ENCODE assay signal across 24 cellular contexts in the genomic region with DNA sequence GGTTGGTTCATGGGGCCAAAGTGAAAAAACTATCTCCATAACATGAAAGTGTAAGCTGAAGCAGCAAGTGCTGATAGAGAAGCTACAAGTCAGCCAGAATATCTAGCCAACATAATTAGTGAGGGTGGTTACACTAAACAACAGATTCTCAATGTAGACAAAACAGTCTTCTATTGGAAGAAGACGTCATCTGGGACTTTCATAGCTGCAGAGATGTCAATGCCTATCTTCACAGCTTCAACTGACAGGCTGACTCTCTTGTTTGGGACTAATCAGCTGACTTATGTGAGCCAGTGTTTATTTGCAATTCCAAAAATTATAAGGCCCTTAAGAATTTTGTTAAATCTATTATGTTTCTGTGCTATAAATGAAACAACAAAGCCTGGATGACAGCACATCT.
"Had no signal": no experiment of that assay in that cellular context is flagged by ENCODE, and none has a peak within 500 bp of the region (broad histone marks: within the 10 kb centered on the region; RNA-seq: fewer than 3 reads in every experiment).

No MANE protein-coding gene starts in this region.

- H3K79me2 ChIP-seq: parathyroid adenoma had no signal

- H3K36me3 Mint-ChIP-seq: neural progenitor cell; stimulated activated effector memory CD8-positive, alpha-beta T cell treated with anti-CD3 and anti-CD28 coated beads, Interleukin-12 subunit alpha, Interleukin-12 subunit beta, amount 100 ng/mL, for 72 hours had no signal

- H2AFZ ChIP-seq: neural progenitor cell, parathyroid adenoma had no signal

- DNase-seq: dorsolateral prefrontal cortex; effector CD4-positive, alpha-beta T cell; foreskin keratinocyte; left ventricle myocardium superior; lower lobe of right lung; right cardiac atrium; sigmoid colon; stimulated activated CD4-positive, alpha-beta T cell treated with anti-CD3 and anti-CD28 coated beads, Interleukin-2, amount 100 ng/mL, for 24 hours; stimulated activated CD4-positive, alpha-beta T cell treated with anti-CD3 and anti-CD28 coated beads, Interleukin-4, amount 100 ng/mL, for 24 hours; stimulated activated naive CD4-positive, alpha-beta T cell treated with Interleukin-2 at 50 U/mL for 16 hours; stomach; upper lobe of left lung had no signal

- H3K36me3 ChIP-seq: gastroesophageal sphincter, lower lobe of right lung, neural progenitor cell, prostate gland, sigmoid colon, stomach, thoracic aorta, tibial nerve, upper lobe of left lung had no signal

- H3K4me3 Mint-ChIP-seq: memory B cell; natural killer cell treated with Interleukin-12 subunit alpha and Interleukin-12 subunit beta and Interleukin-15 and Interleukin-18, amount 100 ng/mL, for 72 hours; neural progenitor cell; stimulated activated effector memory CD8-positive, alpha-beta T cell treated with anti-CD3 and anti-CD28 coated beads, Interleukin-12 subunit alpha, Interleukin-12 subunit beta, amount 100 ng/mL, for 72 hours had no signal

- H3K27ac Mint-ChIP-seq: memory B cell; natural killer cell treated with Interleukin-12 subunit alpha and Interleukin-12 subunit beta and Interleukin-15 and Interleukin-18, amount 100 ng/mL, for 72 hours; neural progenitor cell; stimulated activated effector memory CD8-positive, alpha-beta T cell treated with anti-CD3 and anti-CD28 coated beads, Interleukin-12 subunit alpha, Interleukin-12 subunit beta, amount 100 ng/mL, for 72 hours had no signal

- H3K27me3 Mint-ChIP-seq: memory B cell had no signal

- H3K4me1 Mint-ChIP-seq: neural progenitor cell had no signal

- H3K27ac ChIP-seq: foreskin keratinocyte, gastroesophageal sphincter, lower lobe of right lung, neural progenitor cell, parathyroid adenoma, prostate gland, sigmoid colon, stomach, thoracic aorta, tibial nerve, upper lobe of left lung had no signal

- H3K4me3 ChIP-seq: dorsolateral prefrontal cortex, gastroesophageal sphincter, lower lobe of right lung, neural progenitor cell, prostate gland, sigmoid colon, stomach, thoracic aorta, tibial nerve, upper lobe of left lung had no signal

- H3K4me1 ChIP-seq: foreskin keratinocyte, gastroesophageal sphincter, lower lobe of right lung, neural progenitor cell, parathyroid adenoma, prostate gland, sigmoid colon had no signal

- FAIRE-seq: colon, keratinocyte, urothelium cell line had no signal

- H3K4me2 ChIP-seq: neural progenitor cell had no signal

- H3K9me3 ChIP-seq: lower lobe of right lung, prostate gland, sigmoid colon, thoracic aorta, tibial nerve, upper lobe of left lung had no signal
